ENCODE assay signal across 1 cellular context in genomic region chr22:38753894-38754246, GRCh38.
TF ChIP-seq lines count a peak whose summit lies in the region.

No MANE protein-coding gene starts in this region.

TF ChIP-seq in IMR-90, 13 proteins besides CTCF, POLR2A, EP300 and RAD21:
- TF ChIP-seq USF2 (IDR thresholded peaks at IDR 0.05; ENCODE audit: low read depth, low read length) (no peak), MXI1 (IDR thresholded peaks at IDR 0.05; ENCODE audit: borderline replicate concordance, low read depth, low read length) (no peak), BHLHE40 (IDR thresholded peaks at IDR 0.05; ENCODE audit: low read depth, low read length) (no peak), FOS (IDR thresholded peaks at IDR 0.05; ENCODE audit: low read depth, low read length) (no peak), SMC3 (IDR thresholded peaks at IDR 0.05; ENCODE audit: low read depth, low read length) (no peak), NFE2L2 (IDR thresholded peaks at IDR 0.05; ENCODE audit: low read depth, low read length) (no peak)
